Comparison of ENCODE assay signal across 9 cellular contexts in the genomic region with DNA sequence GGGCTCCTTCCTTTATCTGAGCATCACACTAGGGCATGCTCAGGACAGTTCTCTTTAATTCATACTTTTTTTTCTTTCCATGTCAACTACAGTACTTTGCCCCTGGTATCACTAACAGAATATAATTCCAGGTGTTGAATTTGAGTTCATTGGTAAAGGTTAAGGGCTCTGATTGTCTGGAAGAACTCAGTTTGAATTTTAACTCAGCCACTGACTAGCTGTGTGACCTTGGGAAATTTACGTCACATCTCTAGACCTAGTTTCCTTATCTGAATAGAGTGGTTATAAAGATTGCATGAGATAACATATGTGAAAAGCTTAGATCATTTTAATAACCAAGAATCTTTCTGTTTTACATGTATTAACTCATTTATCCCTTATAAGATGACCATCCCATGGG.
DNase-seq lines count a peak whose midpoint lies in the region; ATAC-seq and TF ChIP-seq lines count a peak whose summit lies in the region.
"Had no signal": no experiment of that assay in that cellular context is flagged by ENCODE, and none has a peak within 500 bp of the region (broad histone marks: within the 10 kb centered on the region; RNA-seq: fewer than 3 reads in every experiment).

No MANE protein-coding gene starts in this region.

- DNase-seq in HAP-1 (ENCODE audit: low spot score in 2 of 2) (no peak), NCI-H1930 (lab: John Stamatoyannopoulos, UW) (no peak), SKM-1 treated with dmso at 0.1 percent for 144 hours (lab: John Stamatoyannopoulos, UW; ENCODE audit: unreplicated experiment) (no peak), NCI-H2196 treated with DMSO at 0.1 percent for 48 hours (lab: John Stamatoyannopoulos, UW; ENCODE audit: unreplicated experiment) (no peak)
- DNase-seq: stimulated activated CD4-positive, alpha-beta T cell treated with anti-CD3 and anti-CD28 coated beads, Interleukin-4, amount 100 ng/mL, for 1 hour had no signal

- in situ Hi-C loops in HAP-1 (cut with MboI; ENCODE audit: low sequenced_read_pairs) = no loop called here

- H3K4me1 ChIP-seq in HAP-1 = peaks cover 23% of the 10 kb centered on the region

- H3K9me3 ChIP-seq in HAP-1 = peaks cover 6% of the 10 kb centered on the region

- H3K27me3 ChIP-seq in HAP-1 (ENCODE audit: low read depth) = peaks cover 4% of the 10 kb centered on the region

- H3K27ac ChIP-seq in cingulate gyrus (ENCODE audit: low read depth, low read length) = peak overlapping the region; percentile 44

- no peaks in the 10 kb centered on the region for H3K36me3 ChIP-seq in HAP-1 (replicated peaks)

- ATAC-seq in GM18505 (IDR thresholded peaks at IDR 0.05; ENCODE audit: unreplicated experiment) (peak; percentile 7), GM19463 (IDR thresholded peaks at IDR 0.05; ENCODE audit: unreplicated experiment) (peak; percentile 16), HG03108 (IDR thresholded peaks at IDR 0.05; ENCODE audit: unreplicated experiment) (peak; percentile 17)

- H3K4me3 ChIP-seq in HAP-1 = no peak overlapping the region

- TF ChIP-seq POLR2A in GM18505 (IDR thresholded peaks at IDR 0.05; ENCODE audit: borderline replicate concordance, extremely low read depth, insufficient read depth, insufficient read length) = no peak
